Comparison of ENCODE assay signal across 1 cellular context in genomic region chr20:38731738-38732113, GRCh38.
TF ChIP-seq lines count a peak whose summit lies in the region.

No MANE protein-coding gene starts in this region.

TF ChIP-seq in HCT116, 20 proteins besides CTCF, POLR2A, EP300 and RAD21:
- no peak for TF ChIP-seq FOSL1 (IDR thresholded peaks at IDR 0.05; ENCODE audit: low read depth)
- no peak for TF ChIP-seq SIN3A (IDR thresholded peaks at IDR 0.05; ENCODE audit: low read depth)
- no peak for TF ChIP-seq ZBTB33 (IDR thresholded peaks at IDR 0.05; ENCODE audit: extremely low read depth, insufficient replicate concordance, low read length)
- no peak for TF ChIP-seq EZH2phosphoT487 (IDR thresholded peaks at IDR 0.05; ENCODE audit: borderline replicate concordance)
- TF ChIP-seq POLR2AphosphoS5 (IDR thresholded peaks at IDR 0.05; ENCODE audit: low read depth, low read length): no peak
- TF ChIP-seq TCF7L2 (IDR thresholded peaks at IDR 0.05; ENCODE audit: borderline replicate concordance, extremely low read depth, insufficient read depth, insufficient read length): no peak
